13 cellular contexts compared by ENCODE assay signal in genomic region chr5:74542477-74542876, GRCh38.
A peak's percentile ranks its signal among the peaks of the same experiment; 100 is the strongest.
DNase-seq lines count a peak whose midpoint lies in the region; ATAC-seq and TF ChIP-seq lines count a peak whose summit lies in the region.
"Had no signal": no experiment of that assay in that cellular context is flagged by ENCODE, and none has a peak within 500 bp of the region (broad histone marks: within the 10 kb centered on the region; RNA-seq: fewer than 3 reads in every experiment).

No MANE protein-coding gene starts in this region.

- H3K27ac Mint-ChIP-seq in activated CD4-positive, alpha-beta memory T cell treated with anti-CD3 and anti-CD28 coated beads, Interleukin-2, amount 10 ng/mL, durations not matched to agents 7 days and 5 days = no peak overlapping the region
- H3K27ac Mint-ChIP-seq: stimulated activated naive CD8-positive, alpha-beta T cell treated with anti-CD3 and anti-CD28 coated beads, Interleukin-15, Interleukin-2, amounts not matched to agents 100 ng/mL and 50 ng/mL, for 24 hours had no signal

- no peaks in the 10 kb centered on the region for H3K79me2 ChIP-seq in HCT116 (ENCODE audit: insufficient read depth, low read length)

- CTCF ChIA-PET in HCT116 (lab: Charles Lee) = no interaction called here
- CTCF ChIA-PET in RWPE1 (lab: Yijun Ruan, JAX) = no interaction called here
- CTCF ChIA-PET in activated CD4-positive, alpha-beta memory T cell treated with anti-CD3 and anti-CD28 coated beads, Interleukin-2, amount 10 ng/mL, durations not matched to agents 7 days and 5 days (lab: Charles Lee) = no interaction called here

- no TSS peak for BruUV-seq in HCT116 (replicated peaks; lab: Mats Ljungman, UMichigan)

- peaks cover 9% of the 10 kb centered on the region for H3K27me3 Mint-ChIP-seq in activated CD4-positive, alpha-beta memory T cell treated with anti-CD3 and anti-CD28 coated beads, Interleukin-2, amount 10 ng/mL, durations not matched to agents 7 days and 5 days

- no peak for TF ChIP-seq RAD21 in HCT116 (IDR thresholded peaks at IDR 0.05; ENCODE audit: low read depth)

- H3K4me3 ChIP-seq in HCT116 (replicated peaks in 1 of 2; ENCODE audit: low read depth in 1 of 2, low read length in 2 of 2) (no peak overlapping the region), epithelial cell of proximal tubule (ENCODE audit: low read depth, low read length) (no peak overlapping the region), skeletal muscle satellite cell (ENCODE audit: low read length) (no peak overlapping the region)
- H3K4me3 ChIP-seq: right atrium auricular region had no signal

- H3K36me3 Mint-ChIP-seq in activated CD4-positive, alpha-beta memory T cell treated with anti-CD3 and anti-CD28 coated beads, Interleukin-2, amount 10 ng/mL, durations not matched to agents 7 days and 5 days (ENCODE audit: low read depth) = no peaks in the 10 kb centered on the region

- peak overlapping the region; percentile 89 for H3K27ac ChIP-seq in HCT116 (ENCODE audit: low read depth, low read length)
- H3K27ac ChIP-seq in RWPE1 = peak overlapping the region; percentile 91; the same call in 1 of the 2 replicates

- peak overlapping the region; percentile 80 for H2AFZ ChIP-seq in HCT116 (ENCODE audit: low read depth, low read length, poor library complexity, severe bottlenecking)

- no peak overlapping the region for H3K4me3 Mint-ChIP-seq in activated CD4-positive, alpha-beta memory T cell treated with anti-CD3 and anti-CD28 coated beads, Interleukin-2, amount 10 ng/mL, durations not matched to agents 7 days and 5 days
- H3K4me3 Mint-ChIP-seq: stimulated activated naive CD8-positive, alpha-beta T cell treated with anti-CD3 and anti-CD28 coated beads, Interleukin-15, Interleukin-2, amounts not matched to agents 100 ng/mL and 50 ng/mL, for 24 hours had no signal

- no peak; the same call in 1 of the 2 replicates for ATAC-seq in HCT116
- ATAC-seq in HG03108 (IDR thresholded peaks at IDR 0.05; ENCODE audit: unreplicated experiment) = no peak
- no peak for ATAC-seq in HG02981 (IDR thresholded peaks at IDR 0.05; ENCODE audit: unreplicated experiment)
- ATAC-seq: activated CD4-positive, CD25-positive, alpha-beta regulatory T cell treated with anti-CD3 and anti-CD28 coated beads, Interleukin-2, amount 50 U/mL, for 24 hours had no signal

- TF ChIP-seq POLR2A in HCT116 (IDR thresholded peaks at IDR 0.05; ENCODE audit: borderline replicate concordance, extremely low read depth, insufficient read depth, insufficient read length) = no peak

- no peaks in the 10 kb centered on the region for H3K9me3 ChIP-seq in HCT116 (ENCODE audit: control insufficient read depth in 1 of 2, insufficient read depth in 1 of 2, low read depth in 1 of 2, low read length in 2 of 2)
- H3K9me3 ChIP-seq in skeletal muscle satellite cell (replicated peaks; ENCODE audit: low read length) = no peaks in the 10 kb centered on the region
- H3K9me3 ChIP-seq: right atrium auricular region had no signal

- RAD21 ChIA-PET in HCT116 (lab: Charles Lee; ENCODE audit: low non-redundant PET in 1 of 2, low total read pairs in 2 of 2, uncharacterized antibody in 2 of 2, unreplicated experiment in 2 of 2) = no interaction called here

- H3K9me3 Mint-ChIP-seq in activated CD4-positive, alpha-beta memory T cell treated with anti-CD3 and anti-CD28 coated beads, Interleukin-2, amount 10 ng/mL, durations not matched to agents 7 days and 5 days = no peaks in the 10 kb centered on the region
- H3K9me3 Mint-ChIP-seq: stimulated activated naive CD8-positive, alpha-beta T cell treated with anti-CD3 and anti-CD28 coated beads, Interleukin-15, Interleukin-2, amounts not matched to agents 100 ng/mL and 50 ng/mL, for 24 hours had no signal

- no peaks in the 10 kb centered on the region for H3K9me2 ChIP-seq in HCT116 (ENCODE audit: insufficient read depth)

- no peak for DNase-seq in HCT116 (ENCODE audit: low read depth, low spot score)
- DNase-seq in RWPE1 (ENCODE audit: low spot score) = peak; percentile 63
- DNase-seq in epithelial cell of proximal tubule (ENCODE audit: low read depth) = no peak
- no peak for DNase-seq in activated CD4-positive, alpha-beta memory T cell treated with anti-CD3 and anti-CD28 coated beads, Interleukin-2, amount 10 ng/mL, durations not matched to agents 7 days and 5 days
- DNase-seq: Kasumi-1, left cardiac atrium, NCI-H2029 had no signal

- POLR2A ChIA-PET in HCT116 (lab: Charles Lee) = interaction anchor here (1.4 kb wide), 1 partner anchor 26 kb away, joined by 3 read pairs; no protein-coding TSS in a partner anchor
- POLR2A ChIA-PET in RWPE1 (lab: Yijun Ruan, JAX; ENCODE audit: low non-redundant PET) = interaction anchor here (0.6 kb wide), 1 partner anchor 126 kb away, joined by 3 read pairs; no protein-coding TSS in a partner anchor
- POLR2A ChIA-PET in activated CD4-positive, alpha-beta memory T cell treated with anti-CD3 and anti-CD28 coated beads, Interleukin-2, amount 10 ng/mL, durations not matched to agents 7 days and 5 days (lab: Charles Lee) = no interaction called here

- H3K4me2 ChIP-seq in HCT116 (ENCODE audit: low read length) (peak overlapping the region; percentile 92), skeletal muscle satellite cell (ENCODE audit: low read length) (peak overlapping the region; percentile 74)

- TF ChIP-seq CTCF in HCT116 (IDR thresholded peaks at IDR 0.05 in 2 of 3, conservative IDR thresholded peaks at IDR 0.05 in 1 of 3; ENCODE audit: borderline replicate concordance in 1 of 3, insufficient read depth in 1 of 3, low read depth in 2 of 3, low read length in 2 of 3) = no peak
- TF ChIP-seq CTCF in RWPE1 (conservative IDR thresholded peaks at IDR 0.05; ENCODE audit: low read depth) = no peak
- peak; percentile 19 for TF ChIP-seq CTCF in epithelial cell of proximal tubule (conservative IDR thresholded peaks at IDR 0.05; ENCODE audit: low read depth, low read length)

- H3K36me3 ChIP-seq in HCT116 (ENCODE audit: control insufficient read depth in 1 of 2, insufficient read depth in 2 of 2, low read length in 2 of 2) (no peaks in the 10 kb centered on the region), skeletal muscle satellite cell (ENCODE audit: insufficient read depth, low read length) (no peaks in the 10 kb centered on the region)
- H3K36me3 ChIP-seq: right atrium auricular region had no signal

- no peaks in the 10 kb centered on the region for H4K20me1 ChIP-seq in HCT116 (ENCODE audit: insufficient read depth)

- H3K4me1 ChIP-seq in HCT116 (ENCODE audit: control insufficient read depth in 1 of 2, insufficient read depth in 2 of 2, low read length in 2 of 2) (peaks cover 41 to 43% of the 10 kb centered on the region in 2 experiments), skeletal muscle satellite cell (ENCODE audit: control insufficient read depth, insufficient read depth, low read length) (peaks cover 24% of the 10 kb centered on the region)

- H3K27me3 ChIP-seq in HCT116 (ENCODE audit: insufficient read depth, low read length) = no peaks in the 10 kb centered on the region
- H3K27me3 ChIP-seq in skeletal muscle satellite cell (ENCODE audit: control insufficient read depth, insufficient read depth, low read length) = no peaks in the 10 kb centered on the region
- H3K27me3 ChIP-seq: right atrium auricular region had no signal

- H3K9ac ChIP-seq in HCT116 (ENCODE audit: low read length) (no peak overlapping the region), skeletal muscle satellite cell (ENCODE audit: low read depth, low read length) (no peak overlapping the region)

- H3K4me1 Mint-ChIP-seq in activated CD4-positive, alpha-beta memory T cell treated with anti-CD3 and anti-CD28 coated beads, Interleukin-2, amount 10 ng/mL, durations not matched to agents 7 days and 5 days = no peaks in the 10 kb centered on the region

- intact Hi-C loops in HCT116 (cut with micrococcal nuclease) = loop anchor here (2.0 kb wide), 1 partner anchor 90 kb away; no protein-coding TSS in a partner anchor

TF ChIP-seq in HCT116, 20 proteins besides CTCF, POLR2A, EP300 and RAD21:
- TF ChIP-seq TCF7L2 (IDR thresholded peaks at IDR 0.05; ENCODE audit: borderline replicate concordance, extremely low read depth, insufficient read depth, insufficient read length) = no peak
- TF ChIP-seq SIN3A (IDR thresholded peaks at IDR 0.05; ENCODE audit: low read depth) = no peak
- no peak for TF ChIP-seq ELF1 (IDR thresholded peaks at IDR 0.05; ENCODE audit: borderline replicate concordance, low read depth)
- TF ChIP-seq CEBPB (IDR thresholded peaks at IDR 0.05; ENCODE audit: low read depth) = 0 out of 2 replicates have a peak, but pooled peaks have one; percentile 9
